ENCODE assay signal across 40 cellular contexts in genomic region chr19:51715850-51716249, GRCh38. TPM values are rescaled to one million over a fixed set of nuclear protein-coding genes. Genes with fewer than 3 reads are reported as not detected.
"Had no signal": no experiment of that assay in that cellular context is flagged by ENCODE, and none has a peak within 500 bp of the region (broad histone marks: within the 10 kb centered on the region; RNA-seq: fewer than 3 reads in every experiment).

No MANE protein-coding gene starts in this region.

- ATAC-seq: activated naive CD4-positive, alpha-beta T cell treated with anti-CD3 and anti-CD28 coated beads, Interleukin-2, amount 50 U/mL, for 72 hours; activated naive CD8-positive, alpha-beta T cell treated with anti-CD3 and anti-CD28 coated beads, Interleukin-2, amount 50 U/mL, for 24 hours; activated T-cell treated with anti-CD3 and anti-CD28 coated beads, Interleukin-2, amount 50 U/mL, for 4 hours; activated T-cell treated with anti-CD3 and anti-CD28 coated beads, Interleukin-2, amount 50 U/mL, for 72 hours; activated T-helper 17 cell treated with anti-CD3 and anti-CD28 coated beads, Interleukin-2, amount 50 U/mL, for 72 hours; body of pancreas had no signal

- H3K36me3 ChIP-seq: adrenal gland, ascending aorta, brain microvascular endothelial cell, breast epithelium, cardiac muscle cell, colonic mucosa had no signal

- H3K27me3 ChIP-seq: ascending aorta, body of pancreas had no signal

- H3K27ac ChIP-seq: adrenal gland, ascending aorta, body of pancreas, brain microvascular endothelial cell, breast epithelium, cardiac muscle cell, colonic mucosa had no signal

- H3K4me3 Mint-ChIP-seq: activated naive CD4-positive, alpha-beta T cell treated with anti-CD3 and anti-CD28 coated beads for 36 hours; activated naive CD4-positive, alpha-beta T cell treated with anti-CD3 and anti-CD28 coated beads, Interleukin-2, amount 10 ng/mL, durations not matched to agents 7 days and 5 days; activated naive CD8-positive, alpha-beta T cell; activated naive CD8-positive, alpha-beta T cell treated with anti-CD3 and anti-CD28 coated beads for 36 hours; activated naive CD8-positive, alpha-beta T cell treated with anti-CD3 and anti-CD28 coated beads, Interleukin-2, amount 10 ng/mL, durations not matched to agents 7 days and 5 days; activated naive CD8-positive, alpha-beta T cell treated with anti-CD3 and anti-CD28 coated beads, Interleukin-2, amount 50 U/mL, for 24 hours; activated T-cell treated with anti-CD3 and anti-CD28 coated beads, Interleukin-2, amount 50 U/mL, for 24 hours; activated T-cell treated with anti-CD3 and anti-CD28 coated beads, Interleukin-2, amount 50 U/mL, for 4 hours; activated T-cell treated with anti-CD3 and anti-CD28 coated beads, Interleukin-2, amount 50 U/mL, for 72 hours; activated T-helper 1 cell treated with anti-CD3 and anti-CD28 coated beads, Interleukin-12 subunit alpha, Interleukin-12 subunit beta, Interleukin-2, Interleukin-4 antibody, amounts not matched to agents 30 ng/mL and 10 ng/mL and 1 ng/mL, durations not matched to agents 14 hours and 24 hours and 36 hours; activated T-helper 17 cell treated with anti-CD3 and anti-CD28 coated beads, Interleukin-2, amount 50 U/mL, for 72 hours; brain; central memory CD8-positive, alpha-beta T cell had no signal

- H3K4me3 ChIP-seq: adrenal gland, ascending aorta, body of pancreas, breast epithelium, cardiac muscle cell, colonic mucosa had no signal

- DNase-seq: activated effector memory CD4-positive, alpha-beta T cell treated with anti-CD3 and anti-CD28 coated beads, Interleukin-2, amount 50 U/mL, for 16 hours; activated effector memory CD4-positive, alpha-beta T cell treated with Interleukin-2 at 50 U/mL for 16 hours; activated gamma-delta T cell; activated gamma-delta T cell treated with Interleukin-2 at 50 U/mL for 16 hours; activated naive CD4-positive, alpha-beta T cell; activated naive CD4-positive, alpha-beta T cell treated with anti-CD3 and anti-CD28 coated beads for 36 hours; activated naive CD4-positive, alpha-beta T cell treated with anti-CD3 and anti-CD28 coated beads, Interleukin-2, amount 10 ng/mL, durations not matched to agents 7 days and 5 days; activated naive CD4-positive, alpha-beta T cell treated with anti-CD3 and anti-CD28 coated beads, Interleukin-2, amount 50 U/mL, for 16 hours; activated naive CD8-positive, alpha-beta T cell treated with anti-CD3 and anti-CD28 coated beads for 36 hours; activated naive CD8-positive, alpha-beta T cell treated with anti-CD3 and anti-CD28 coated beads, Interleukin-2, amount 10 ng/mL, durations not matched to agents 7 days and 5 days; activated naive CD8-positive, alpha-beta T cell treated with anti-CD3 and anti-CD28 coated beads, Interleukin-2, amount 50 U/mL, for 24 hours; activated T-cell treated with anti-CD3 and anti-CD28 coated beads, Interleukin-2, amount 50 U/mL, for 24 hours; activated T-cell treated with anti-CD3 and anti-CD28 coated beads, Interleukin-2, amount 50 U/mL, for 4 hours; activated T-cell treated with anti-CD3 and anti-CD28 coated beads, Interleukin-2, amount 50 U/mL, for 48 hours; activated T-cell treated with anti-CD3 and anti-CD28 coated beads, Interleukin-2, amount 50 U/mL, for 72 hours; adrenal gland; amniotic stem cell; amygdala; anterior cingulate cortex; aorta; body of pancreas; brain microvascular endothelial cell; caudate nucleus; central memory CD4-positive, alpha-beta T cell; cerebellar nuclear complex; colonic mucosa had no signal

- H3K4me1 Mint-ChIP-seq: activated naive CD8-positive, alpha-beta T cell treated with anti-CD3 and anti-CD28 coated beads for 36 hours; activated naive CD8-positive, alpha-beta T cell treated with anti-CD3 and anti-CD28 coated beads, Interleukin-2, amount 10 ng/mL, durations not matched to agents 7 days and 5 days; activated T-helper 17 cell treated with anti-CD3 and anti-CD28 coated beads, Interleukin-2, amount 50 U/mL, for 72 hours had no signal

- FAIRE-seq: astrocyte, colon had no signal

- H3K9me3 Mint-ChIP-seq: activated naive CD4-positive, alpha-beta T cell treated with anti-CD3 and anti-CD28 coated beads for 36 hours; activated naive CD8-positive, alpha-beta T cell treated with anti-CD3 and anti-CD28 coated beads for 36 hours; activated T-cell treated with anti-CD3 and anti-CD28 coated beads, Interleukin-2, amount 50 U/mL, for 24 hours; activated T-cell treated with anti-CD3 and anti-CD28 coated beads, Interleukin-2, amount 50 U/mL, for 4 hours; activated T-helper 17 cell treated with anti-CD3 and anti-CD28 coated beads, Interleukin-2, amount 50 U/mL, for 72 hours had no signal

- H3K9me3 ChIP-seq: adrenal gland, ascending aorta, body of pancreas, breast epithelium, colonic mucosa had no signal

- H3K36me3 Mint-ChIP-seq: brain had no signal

- H3K4me1 ChIP-seq: body of pancreas, breast epithelium, colonic mucosa had no signal

- H3K27ac Mint-ChIP-seq: activated naive CD4-positive, alpha-beta T cell treated with anti-CD3 and anti-CD28 coated beads for 36 hours; activated naive CD4-positive, alpha-beta T cell treated with anti-CD3 and anti-CD28 coated beads, Interleukin-2, amount 10 ng/mL, durations not matched to agents 7 days and 5 days; activated naive CD4-positive, alpha-beta T cell treated with anti-CD3 and anti-CD28 coated beads, Interleukin-2, amount 50 U/mL, for 72 hours; activated naive CD8-positive, alpha-beta T cell; activated naive CD8-positive, alpha-beta T cell treated with anti-CD3 and anti-CD28 coated beads for 36 hours; activated naive CD8-positive, alpha-beta T cell treated with anti-CD3 and anti-CD28 coated beads, Interleukin-2, amount 10 ng/mL, durations not matched to agents 7 days and 5 days; activated naive CD8-positive, alpha-beta T cell treated with anti-CD3 and anti-CD28 coated beads, Interleukin-2, amount 50 U/mL, for 24 hours; activated T-cell treated with anti-CD3 and anti-CD28 coated beads, Interleukin-2, amount 50 U/mL, for 24 hours; activated T-cell treated with anti-CD3 and anti-CD28 coated beads, Interleukin-2, amount 50 U/mL, for 72 hours; activated T-helper 1 cell treated with anti-CD3 and anti-CD28 coated beads, Interleukin-12 subunit alpha, Interleukin-12 subunit beta, Interleukin-2, Interleukin-4 antibody, amounts not matched to agents 30 ng/mL and 10 ng/mL and 1 ng/mL, durations not matched to agents 14 hours and 24 hours and 36 hours; activated T-helper 17 cell treated with anti-CD3 and anti-CD28 coated beads, Interleukin-2, amount 50 U/mL, for 72 hours; activated T-helper 2 cell treated with anti-CD3 and anti-CD28 coated beads, Interferon-gamma antibody, Interleukin-2, Interleukin-4, amounts not matched to agents 10 μg/mL and 5 μg/mL and 100 μg/mL, durations not matched to agents 14 hours and 24 hours and 36 hours; brain had no signal

RNA-seq across cellular contexts. Expression of gene HAS1, which starts 7.9 kb away (rescaled TPM):
- total RNA-seq: activated naive CD4-positive, alpha-beta T cell treated with anti-CD3 and anti-CD28 coated beads for 36 hours; activated naive CD4-positive, alpha-beta T cell treated with anti-CD3 and anti-CD28 coated beads, Interleukin-2, amount 50 U/mL, for 72 hours; activated naive CD8-positive, alpha-beta T cell treated with anti-CD3 and anti-CD28 coated beads for 36 hours; activated naive CD8-positive, alpha-beta T cell treated with anti-CD3 and anti-CD28 coated beads, Interleukin-2, amount 10 ng/mL, durations not matched to agents 7 days and 5 days; activated T-cell treated with anti-CD3 and anti-CD28 coated beads, Interleukin-2, amount 50 U/mL, for 4 hours; activated T-cell treated with anti-CD3 and anti-CD28 coated beads, Interleukin-2, amount 50 U/mL, for 72 hours; activated T-helper 1 cell treated with anti-CD3 and anti-CD28 coated beads, Interleukin-12 subunit alpha, Interleukin-12 subunit beta, Interleukin-2, Interleukin-4 antibody, amounts not matched to agents 30 ng/mL and 10 ng/mL and 1 ng/mL, durations not matched to agents 14 hours and 24 hours and 36 hours; activated T-helper 17 cell treated with anti-CD3 and anti-CD28 coated beads, Interleukin-2, amount 50 U/mL, for 72 hours; activated T-helper 2 cell treated with anti-CD3 and anti-CD28 coated beads, Interferon-gamma antibody, Interleukin-2, Interleukin-4, amounts not matched to agents 10 μg/mL and 5 μg/mL and 100 μg/mL, durations not matched to agents 14 hours and 24 hours and 36 hours; astrocyte; chondrocyte had no signal
- polyA plus RNA-seq: aorta had no signal

RNA-seq across cellular contexts. Expression of gene FPR1, which starts 35.8 kb away (rescaled TPM):
- total RNA-seq: activated naive CD4-positive, alpha-beta T cell treated with anti-CD3 and anti-CD28 coated beads for 36 hours; activated naive CD4-positive, alpha-beta T cell treated with anti-CD3 and anti-CD28 coated beads, Interleukin-2, amount 50 U/mL, for 72 hours; activated naive CD8-positive, alpha-beta T cell treated with anti-CD3 and anti-CD28 coated beads for 36 hours; activated naive CD8-positive, alpha-beta T cell treated with anti-CD3 and anti-CD28 coated beads, Interleukin-2, amount 10 ng/mL, durations not matched to agents 7 days and 5 days; activated T-cell treated with anti-CD3 and anti-CD28 coated beads, Interleukin-2, amount 50 U/mL, for 4 hours; activated T-cell treated with anti-CD3 and anti-CD28 coated beads, Interleukin-2, amount 50 U/mL, for 72 hours; activated T-helper 1 cell treated with anti-CD3 and anti-CD28 coated beads, Interleukin-12 subunit alpha, Interleukin-12 subunit beta, Interleukin-2, Interleukin-4 antibody, amounts not matched to agents 30 ng/mL and 10 ng/mL and 1 ng/mL, durations not matched to agents 14 hours and 24 hours and 36 hours; activated T-helper 17 cell treated with anti-CD3 and anti-CD28 coated beads, Interleukin-2, amount 50 U/mL, for 72 hours; activated T-helper 2 cell treated with anti-CD3 and anti-CD28 coated beads, Interferon-gamma antibody, Interleukin-2, Interleukin-4, amounts not matched to agents 10 μg/mL and 5 μg/mL and 100 μg/mL, durations not matched to agents 14 hours and 24 hours and 36 hours; astrocyte; bronchial epithelial cell; cardiac muscle cell; chondrocyte had no signal
- polyA plus RNA-seq: cardiac muscle cell had no signal

RNA-seq across cellular contexts. Expression of gene FPR2, which starts 45.1 kb away (rescaled TPM):
- total RNA-seq: activated naive CD4-positive, alpha-beta T cell treated with anti-CD3 and anti-CD28 coated beads for 36 hours; activated naive CD4-positive, alpha-beta T cell treated with anti-CD3 and anti-CD28 coated beads, Interleukin-2, amount 50 U/mL, for 72 hours; activated naive CD8-positive, alpha-beta T cell treated with anti-CD3 and anti-CD28 coated beads for 36 hours; activated naive CD8-positive, alpha-beta T cell treated with anti-CD3 and anti-CD28 coated beads, Interleukin-2, amount 10 ng/mL, durations not matched to agents 7 days and 5 days; activated T-cell treated with anti-CD3 and anti-CD28 coated beads, Interleukin-2, amount 50 U/mL, for 4 hours; activated T-cell treated with anti-CD3 and anti-CD28 coated beads, Interleukin-2, amount 50 U/mL, for 72 hours; activated T-helper 1 cell treated with anti-CD3 and anti-CD28 coated beads, Interleukin-12 subunit alpha, Interleukin-12 subunit beta, Interleukin-2, Interleukin-4 antibody, amounts not matched to agents 30 ng/mL and 10 ng/mL and 1 ng/mL, durations not matched to agents 14 hours and 24 hours and 36 hours; activated T-helper 17 cell treated with anti-CD3 and anti-CD28 coated beads, Interleukin-2, amount 50 U/mL, for 72 hours; activated T-helper 2 cell treated with anti-CD3 and anti-CD28 coated beads, Interferon-gamma antibody, Interleukin-2, Interleukin-4, amounts not matched to agents 10 μg/mL and 5 μg/mL and 100 μg/mL, durations not matched to agents 14 hours and 24 hours and 36 hours; astrocyte; bronchial epithelial cell; cardiac muscle cell; chondrocyte had no signal
- polyA plus RNA-seq: cardiac muscle cell had no signal
